ENCODE assay signal across 1 cellular context in the genomic region with DNA sequence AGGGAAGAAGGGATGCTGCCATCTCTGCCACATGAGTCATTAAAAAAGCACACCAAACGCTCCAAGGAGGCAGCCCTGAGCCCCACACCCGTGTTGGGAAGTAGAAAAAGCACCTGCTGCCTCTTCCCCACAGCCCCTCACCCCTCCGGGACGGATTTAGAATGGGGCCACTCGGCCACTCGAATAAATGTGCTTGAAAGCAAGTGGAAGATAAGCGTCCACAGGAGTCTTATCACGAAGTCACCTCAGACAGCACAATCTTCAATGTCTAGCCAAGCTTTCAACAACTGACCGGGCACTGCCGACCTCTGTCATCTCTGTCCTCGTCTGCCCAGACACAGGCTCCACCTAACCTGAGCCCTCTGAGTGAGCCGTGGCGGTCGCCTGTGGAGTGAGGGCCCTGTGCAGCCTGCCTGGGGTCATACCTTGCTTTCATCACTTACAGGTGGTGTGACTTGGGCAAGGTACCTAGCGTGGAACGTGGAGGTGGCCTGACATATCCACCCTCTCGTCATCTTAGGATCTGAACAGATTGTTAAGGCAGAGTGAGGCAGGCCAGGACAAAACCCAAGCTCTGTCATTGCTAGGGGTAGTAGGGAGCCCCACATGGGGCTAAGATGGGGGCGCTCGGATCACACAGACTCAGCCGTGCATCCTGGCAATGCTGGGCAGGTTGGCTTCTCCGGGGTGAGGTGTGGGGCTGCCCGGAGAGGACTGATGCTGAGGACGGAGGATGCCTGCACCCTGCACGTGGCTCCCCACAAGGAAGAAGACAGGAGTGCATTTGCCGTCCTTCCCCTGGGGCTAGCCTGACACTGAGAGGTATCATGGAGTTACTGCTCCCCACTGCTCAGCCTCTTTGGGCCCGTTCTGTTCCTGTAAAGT.
TF ChIP-seq lines count a peak whose summit lies in the region.

No MANE protein-coding gene starts in this region.

TF ChIP-seq in GM23338, 12 proteins besides CTCF, POLR2A, EP300 and RAD21 (continued from another document):
- TF ChIP-seq, protein P1, sequence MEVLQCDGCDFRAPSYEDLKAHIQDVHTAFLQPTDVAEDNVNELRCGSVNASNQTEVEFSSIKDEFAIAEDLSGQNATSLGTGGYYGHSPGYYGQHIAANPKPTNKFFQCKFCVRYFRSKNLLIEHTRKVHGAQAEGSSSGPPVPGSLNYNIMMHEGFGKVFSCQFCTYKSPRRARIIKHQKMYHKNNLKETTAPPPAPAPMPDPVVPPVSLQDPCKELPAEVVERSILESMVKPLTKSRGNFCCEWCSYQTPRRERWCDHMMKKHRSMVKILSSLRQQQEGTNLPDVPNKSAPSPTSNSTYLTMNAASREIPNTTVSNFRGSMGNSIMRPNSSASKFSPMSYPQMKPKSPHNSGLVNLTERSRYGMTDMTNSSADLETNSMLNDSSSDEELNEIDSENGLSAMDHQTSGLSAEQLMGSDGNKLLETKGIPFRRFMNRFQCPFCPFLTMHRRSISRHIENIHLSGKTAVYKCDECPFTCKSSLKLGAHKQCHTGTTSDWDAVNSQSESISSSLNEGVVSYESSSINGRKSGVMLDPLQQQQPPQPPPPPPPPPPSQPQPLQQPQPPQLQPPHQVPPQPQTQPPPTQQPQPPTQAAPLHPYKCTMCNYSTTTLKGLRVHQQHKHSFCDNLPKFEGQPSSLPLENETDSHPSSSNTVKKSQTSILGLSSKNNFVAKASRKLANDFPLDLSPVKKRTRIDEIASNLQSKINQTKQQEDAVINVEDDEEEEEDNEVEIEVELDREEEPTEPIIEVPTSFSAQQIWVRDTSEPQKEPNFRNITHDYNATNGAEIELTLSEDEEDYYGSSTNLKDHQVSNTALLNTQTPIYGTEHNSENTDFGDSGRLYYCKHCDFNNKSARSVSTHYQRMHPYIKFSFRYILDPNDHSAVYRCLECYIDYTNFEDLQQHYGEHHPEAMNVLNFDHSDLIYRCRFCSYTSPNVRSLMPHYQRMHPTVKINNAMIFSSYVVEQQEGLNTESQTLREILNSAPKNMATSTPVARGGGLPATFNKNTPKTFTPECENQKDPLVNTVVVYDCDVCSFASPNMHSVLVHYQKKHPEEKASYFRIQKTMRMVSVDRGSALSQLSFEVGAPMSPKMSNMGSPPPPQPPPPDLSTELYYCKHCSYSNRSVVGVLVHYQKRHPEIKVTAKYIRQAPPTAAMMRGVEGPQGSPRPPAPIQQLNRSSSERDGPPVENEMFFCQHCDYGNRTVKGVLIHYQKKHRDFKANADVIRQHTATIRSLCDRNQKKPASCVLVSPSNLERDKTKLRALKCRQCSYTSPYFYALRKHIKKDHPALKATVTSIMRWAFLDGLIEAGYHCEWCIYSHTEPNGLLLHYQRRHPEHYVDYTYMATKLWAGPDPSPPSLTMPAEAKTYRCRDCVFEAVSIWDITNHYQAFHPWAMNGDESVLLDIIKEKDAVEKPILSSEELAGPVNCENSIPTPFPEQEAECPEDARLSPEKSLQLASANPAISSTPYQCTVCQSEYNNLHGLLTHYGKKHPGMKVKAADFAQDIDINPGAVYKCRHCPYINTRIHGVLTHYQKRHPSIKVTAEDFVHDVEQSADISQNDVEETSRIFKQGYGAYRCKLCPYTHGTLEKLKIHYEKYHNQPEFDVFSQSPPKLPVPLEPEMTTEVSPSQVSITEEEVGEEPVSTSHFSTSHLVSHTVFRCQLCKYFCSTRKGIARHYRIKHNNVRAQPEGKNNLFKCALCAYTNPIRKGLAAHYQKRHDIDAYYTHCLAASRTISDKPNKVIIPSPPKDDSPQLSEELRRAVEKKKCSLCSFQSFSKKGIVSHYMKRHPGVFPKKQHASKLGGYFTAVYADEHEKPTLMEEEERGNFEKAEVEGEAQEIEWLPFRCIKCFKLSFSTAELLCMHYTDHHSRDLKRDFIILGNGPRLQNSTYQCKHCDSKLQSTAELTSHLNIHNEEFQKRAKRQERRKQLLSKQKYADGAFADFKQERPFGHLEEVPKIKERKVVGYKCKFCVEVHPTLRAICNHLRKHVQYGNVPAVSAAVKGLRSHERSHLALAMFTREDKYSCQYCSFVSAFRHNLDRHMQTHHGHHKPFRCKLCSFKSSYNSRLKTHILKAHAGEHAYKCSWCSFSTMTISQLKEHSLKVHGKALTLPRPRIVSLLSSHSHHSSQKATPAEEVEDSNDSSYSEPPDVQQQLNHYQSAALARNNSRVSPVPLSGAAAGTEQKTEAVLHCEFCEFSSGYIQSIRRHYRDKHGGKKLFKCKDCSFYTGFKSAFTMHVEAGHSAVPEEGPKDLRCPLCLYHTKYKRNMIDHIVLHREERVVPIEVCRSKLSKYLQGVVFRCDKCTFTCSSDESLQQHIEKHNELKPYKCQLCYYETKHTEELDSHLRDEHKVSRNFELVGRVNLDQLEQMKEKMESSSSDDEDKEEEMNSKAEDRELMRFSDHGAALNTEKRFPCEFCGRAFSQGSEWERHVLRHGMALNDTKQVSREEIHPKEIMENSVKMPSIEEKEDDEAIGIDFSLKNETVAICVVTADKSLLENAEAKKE (CRISPR knock-in tag; IDR thresholded peaks at IDR 0.05) = no peak
- no peak for TF ChIP-seq POLR2AphosphoS5 (IDR thresholded peaks at IDR 0.05; ENCODE audit: low read depth)
- TF ChIP-seq JUNB (IDR thresholded peaks at IDR 0.05; ENCODE audit: unreplicated experiment) = no peak
- TF ChIP-seq EZH2 (IDR thresholded peaks at IDR 0.05; ENCODE audit: low read depth, unreplicated experiment) = no peak
- no peak for TF ChIP-seq STAT1 (IDR thresholded peaks at IDR 0.05; ENCODE audit: unreplicated experiment)
- TF ChIP-seq NANOG (IDR thresholded peaks at IDR 0.05; ENCODE audit: borderline replicate concordance) = no peak
- TF ChIP-seq, protein P2, sequence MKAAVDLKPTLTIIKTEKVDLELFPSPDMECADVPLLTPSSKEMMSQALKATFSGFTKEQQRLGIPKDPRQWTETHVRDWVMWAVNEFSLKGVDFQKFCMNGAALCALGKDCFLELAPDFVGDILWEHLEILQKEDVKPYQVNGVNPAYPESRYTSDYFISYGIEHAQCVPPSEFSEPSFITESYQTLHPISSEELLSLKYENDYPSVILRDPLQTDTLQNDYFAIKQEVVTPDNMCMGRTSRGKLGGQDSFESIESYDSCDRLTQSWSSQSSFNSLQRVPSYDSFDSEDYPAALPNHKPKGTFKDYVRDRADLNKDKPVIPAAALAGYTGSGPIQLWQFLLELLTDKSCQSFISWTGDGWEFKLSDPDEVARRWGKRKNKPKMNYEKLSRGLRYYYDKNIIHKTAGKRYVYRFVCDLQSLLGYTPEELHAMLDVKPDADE (IDR thresholded peaks at IDR 0.05) = no peak
- no peak for TF ChIP-seq REST (IDR thresholded peaks at IDR 0.05; ENCODE audit: unreplicated experiment)
